17 cellular contexts compared by ENCODE assay signal in genomic region chr15:42986693-42987342, GRCh38.
A peak's percentile ranks its signal among the peaks of the same experiment; 100 is the strongest.
DNase-seq lines count a peak whose midpoint lies in the region; ATAC-seq, FAIRE-seq and TF ChIP-seq lines count a peak whose summit lies in the region.
"Had no signal": no experiment of that assay in that cellular context is flagged by ENCODE, and none has a peak within 500 bp of the region (broad histone marks: within the 10 kb centered on the region; RNA-seq: fewer than 3 reads in every experiment).

No MANE protein-coding gene starts in this region.

- H3K27ac ChIP-seq in right cardiac atrium (ENCODE audit: low read length) = no peak overlapping the region
- no peak overlapping the region for H3K27ac ChIP-seq in kidney (ENCODE audit: low read depth in 2 of 2, low read length in 2 of 2)
- H3K27ac ChIP-seq: BLaER1 had no signal

- peaks cover 10 to 13% of the 10 kb centered on the region in 2 donors for H3K36me3 ChIP-seq in kidney (ENCODE audit: control insufficient read depth in 1 of 2, insufficient read depth in 2 of 2, low read length in 2 of 2)

- H3K27me3 ChIP-seq in right cardiac atrium (ENCODE audit: control insufficient read depth, insufficient read depth) = no peaks in the 10 kb centered on the region
- H3K27me3 ChIP-seq: BLaER1 had no signal

- ATAC-seq in right cardiac atrium (peak; percentile 40 to 65), Right ventricle myocardium inferior (no peak), HG03378 (IDR thresholded peaks at IDR 0.05; ENCODE audit: unreplicated experiment) (no peak)
- ATAC-seq: HepG2 had no signal

- H3K4me1 ChIP-seq in right cardiac atrium (ENCODE audit: control insufficient read depth, insufficient read depth, low read length) (peaks cover 2% of the 10 kb centered on the region), kidney (ENCODE audit: control insufficient read depth in 1 of 2, insufficient read depth in 1 of 2, low read depth in 1 of 2, low read length in 2 of 2) (no peaks in the 10 kb centered on the region)
- H3K4me1 ChIP-seq: BLaER1 had no signal

- H3K9me3 ChIP-seq in right cardiac atrium (ENCODE audit: control insufficient read depth, low read length) (no peaks in the 10 kb centered on the region), kidney (ENCODE audit: control insufficient read depth in 1 of 2, low read length in 2 of 2) (no peaks in the 10 kb centered on the region)
- H3K9me3 ChIP-seq: BLaER1 had no signal

- TF ChIP-seq CTCF in kidney (IDR thresholded peaks at IDR 0.05; ENCODE audit: borderline replicate concordance, extremely low read depth, insufficient read depth) = no peak

- intact Hi-C loops in right cardiac atrium (cut with DNase I) = no loop called here
- intact Hi-C loops in Right ventricle myocardium inferior (cut with DNase I) = no loop called here
- intact Hi-C loops in kidney (cut with DNase I) = no loop called here

- no peak overlapping the region for H3K4me3 Mint-ChIP-seq in activated T-cell treated with anti-CD3 and anti-CD28 coated beads, Interleukin-2, amount 50 U/mL, for 24 hours
- H3K4me3 Mint-ChIP-seq: CD14-positive monocyte; CD4-positive, alpha-beta memory T cell; H9 had no signal

- 91% methylated on average over 20 of the region's 20 CpGs for WGBS in right cardiac atrium

- H3K27me3 Mint-ChIP-seq in activated T-cell treated with anti-CD3 and anti-CD28 coated beads, Interleukin-2, amount 50 U/mL, for 24 hours = no peaks in the 10 kb centered on the region
- H3K27me3 Mint-ChIP-seq: CD4-positive, alpha-beta memory T cell had no signal

- H3K9me3 Mint-ChIP-seq in activated T-cell treated with anti-CD3 and anti-CD28 coated beads, Interleukin-2, amount 50 U/mL, for 24 hours = no peaks in the 10 kb centered on the region
- H3K9me3 Mint-ChIP-seq: CD14-positive monocyte; CD4-positive, alpha-beta memory T cell; H9 had no signal

- peaks cover 68% of the 10 kb centered on the region for H3K36me3 Mint-ChIP-seq in activated T-cell treated with anti-CD3 and anti-CD28 coated beads, Interleukin-2, amount 50 U/mL, for 24 hours (ENCODE audit: low read depth)

- H3K27ac Mint-ChIP-seq in activated T-cell treated with anti-CD3 and anti-CD28 coated beads, Interleukin-2, amount 50 U/mL, for 24 hours = peak overlapping the region; percentile 29
- H3K27ac Mint-ChIP-seq: H9 had no signal

- no peak overlapping the region for H3K4me3 ChIP-seq in right cardiac atrium (ENCODE audit: low read length)
- no peak overlapping the region for H3K4me3 ChIP-seq in kidney (ENCODE audit: low read length in 2 of 2)
- H3K4me3 ChIP-seq: BLaER1 had no signal

- H3K4me1 Mint-ChIP-seq in activated T-cell treated with anti-CD3 and anti-CD28 coated beads, Interleukin-2, amount 50 U/mL, for 24 hours (ENCODE audit: low read depth) = no peaks in the 10 kb centered on the region
- H3K4me1 Mint-ChIP-seq: CD14-positive monocyte, H9 had no signal

- FAIRE-seq in kidney (lab: Jason Lieb, UNC) = no peak
- FAIRE-seq: HepG2 had no signal

- no peak overlapping the region for H3K9ac ChIP-seq in kidney (ENCODE audit: low read length in 2 of 2)
- H3K9ac ChIP-seq: BLaER1 had no signal

- no peak for DNase-seq in activated T-cell treated with anti-CD3 and anti-CD28 coated beads, Interleukin-2, amount 50 U/mL, for 24 hours
- DNase-seq in activated T-cell treated with anti-CD3 and anti-CD28 coated beads for 4 hours (no peak), right cardiac atrium (peak in 1 of 3 donors; percentile 46), Right ventricle myocardium inferior (ENCODE audit: missing footprints) (no peak), kidney (peak; percentile 59), amniotic stem cell (lab: John Stamatoyannopoulos, UW) (no peak), NCI-H1092 treated with DMSO at 0.1 percent for 48 hours (lab: John Stamatoyannopoulos, UW) (no peak)
- DNase-seq: 8988T; CD4-positive, alpha-beta memory T cell; DMS79 treated with DMSO at 0.1 percent for 48 hours; GF-D8; GOT3; H9 had no signal

Comparison
In these comparisons a context has a peak if more than half of its experiments do, and no peak if none do; other contexts are left out.
1. ATAC-seq: peak in right cardiac atrium (2 of 2); none in Right ventricle myocardium inferior (single experiment) and HG03378 (single experiment).